In the genomic region with DNA sequence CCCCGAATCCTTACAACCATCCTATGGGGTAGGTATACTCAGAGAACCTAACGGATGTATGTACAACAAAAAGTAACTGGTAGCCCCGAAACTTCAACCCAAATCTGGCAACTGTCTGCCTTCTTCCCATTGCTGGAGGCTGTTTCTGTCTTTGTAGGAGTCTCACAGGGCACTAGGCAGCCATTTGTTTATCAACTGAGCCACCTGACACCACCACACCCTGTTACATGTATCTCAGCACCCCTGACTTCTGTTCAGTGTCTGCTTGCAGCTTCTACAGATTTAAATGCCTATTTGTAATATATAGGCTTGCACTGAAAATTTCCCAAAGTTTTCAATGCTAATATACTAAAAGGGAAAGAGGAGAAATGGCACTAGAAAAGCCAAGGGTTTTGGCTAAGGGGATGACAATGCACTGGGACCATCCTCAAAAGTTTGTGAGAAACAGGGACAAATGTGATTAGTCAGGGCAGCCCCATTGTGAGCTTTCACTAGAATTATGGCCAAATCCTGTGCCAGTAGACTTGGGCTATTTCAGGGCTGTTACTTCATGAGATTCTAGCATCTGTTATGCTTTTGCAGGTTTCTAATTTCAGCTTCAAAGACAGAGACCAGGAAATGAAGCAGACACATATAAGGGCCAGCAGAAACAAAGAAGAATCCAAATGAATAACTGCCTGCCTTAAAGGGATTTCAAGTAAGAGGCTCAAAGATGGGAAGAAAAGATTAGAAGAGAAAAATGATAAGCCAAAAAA, we compare ENCODE assay signal across 20 cellular contexts.
DNase-seq lines count a peak whose midpoint lies in the region; ATAC-seq, FAIRE-seq and TF ChIP-seq lines count a peak whose summit lies in the region.
"Had no signal": no experiment of that assay in that cellular context is flagged by ENCODE, and none has a peak within 500 bp of the region (broad histone marks: within the 10 kb centered on the region; RNA-seq: fewer than 3 reads in every experiment).

No MANE protein-coding gene starts in this region.

- H3K9me3 Mint-ChIP-seq in astrocyte (ENCODE audit: unreplicated experiment) (no peaks in the 10 kb centered on the region), HFFc6 (peaks cover 4% of the 10 kb centered on the region; the same call in 1 of the 2 replicates)
- H3K9me3 Mint-ChIP-seq in activated CD8-positive, alpha-beta memory T cell treated with anti-CD3 and anti-CD28 coated beads, Interleukin-2, amount 10 ng/mL, durations not matched to agents 7 days and 5 days (ENCODE audit: low read depth): no peaks in the 10 kb centered on the region

- peaks cover 13% of the 10 kb centered on the region for H3K4me1 ChIP-seq in BLaER1
- peaks cover 41% of the 10 kb centered on the region for H3K4me1 ChIP-seq in HUES6 (ENCODE audit: control insufficient read depth, insufficient read depth, low read length)
- no peaks in the 10 kb centered on the region for H3K4me1 ChIP-seq in astrocyte (ENCODE audit: insufficient read depth, low read length)
- H3K4me1 ChIP-seq in mucosa of descending colon (ENCODE audit: low read depth): peaks cover 15% of the 10 kb centered on the region
- H3K4me1 ChIP-seq: A549 had no signal

- FAIRE-seq in astrocyte (lab: Jason Lieb, UNC) (no peak), GM12892 (lab: Jason Lieb, UNC) (no peak)
- FAIRE-seq: A549, GM12891, urothelium cell line had no signal

- ATAC-seq in mucosa of descending colon (peak; percentile 68), HG03432 (IDR thresholded peaks at IDR 0.05; ENCODE audit: unreplicated experiment) (no peak)
- no peak for ATAC-seq in activated CD8-positive, alpha-beta memory T cell treated with anti-CD3 and anti-CD28 coated beads, Interleukin-2, amount 10 ng/mL, durations not matched to agents 7 days and 5 days
- ATAC-seq: A549, left cardiac atrium had no signal

- H3K27me3 Mint-ChIP-seq in astrocyte (ENCODE audit: low read depth, unreplicated experiment) (no peaks in the 10 kb centered on the region), HFFc6 (ENCODE audit: insufficient read depth) (peaks cover 7% of the 10 kb centered on the region; the same call in 1 of the 2 replicates)
- H3K27me3 Mint-ChIP-seq in activated CD8-positive, alpha-beta memory T cell treated with anti-CD3 and anti-CD28 coated beads, Interleukin-2, amount 10 ng/mL, durations not matched to agents 7 days and 5 days: peaks cover 33% of the 10 kb centered on the region

- no peak overlapping the region for H3K4me3 Mint-ChIP-seq in astrocyte (ENCODE audit: unreplicated experiment)
- no peak overlapping the region for H3K4me3 Mint-ChIP-seq in HFFc6
- no peak overlapping the region for H3K4me3 Mint-ChIP-seq in activated CD8-positive, alpha-beta memory T cell treated with anti-CD3 and anti-CD28 coated beads, Interleukin-2, amount 10 ng/mL, durations not matched to agents 7 days and 5 days
- H3K4me3 Mint-ChIP-seq: activated naive CD8-positive, alpha-beta T cell; CD4-positive, alpha-beta memory T cell had no signal

- DNase-seq in astrocyte (ENCODE audit: low read depth) (peak; percentile 14), mucosa of descending colon (peak in 1 of 3 donors; percentile 26), HFFc6 (no peak), GM12892 (ENCODE audit: insufficient read length) (no peak)
- no peak for DNase-seq in activated CD8-positive, alpha-beta memory T cell treated with anti-CD3 and anti-CD28 coated beads, Interleukin-2, amount 10 ng/mL, durations not matched to agents 7 days and 5 days
- DNase-seq: activated CD4-positive, alpha-beta T cell treated with anti-CD3 and anti-CD28 coated beads, Interleukin-2, amount 50 U/mL, for 4 hours; activated T-cell treated with anti-CD3 and anti-CD28 coated beads, Interleukin-2, amount 50 U/mL, for 48 hours; CD4-positive, alpha-beta memory T cell; GOT3; hippocampal formation; left cardiac atrium; NCI-H2029; stimulated activated naive CD4-positive, alpha-beta T cell treated with Interleukin-2 at 50 U/mL for 16 hours had no signal

- H3K9ac ChIP-seq in BLaER1: no peak overlapping the region
- no peak overlapping the region for H3K9ac ChIP-seq in HUES6 (ENCODE audit: low read length)
- H3K9ac ChIP-seq in astrocyte (ENCODE audit: low read length): no peak overlapping the region

- H3K27me3 ChIP-seq in BLaER1 (no peaks in the 10 kb centered on the region), HUES6 (ENCODE audit: control insufficient read depth, insufficient read depth, low read length) (no peaks in the 10 kb centered on the region), astrocyte (ENCODE audit: insufficient read depth, low read length) (peaks cover 4% of the 10 kb centered on the region)

- H3K4me1 Mint-ChIP-seq in astrocyte (ENCODE audit: low read depth, unreplicated experiment): peaks cover 11% of the 10 kb centered on the region
- no peaks in the 10 kb centered on the region for H3K4me1 Mint-ChIP-seq in HFFc6 (ENCODE audit: low read depth)
- H3K4me1 Mint-ChIP-seq in activated CD8-positive, alpha-beta memory T cell treated with anti-CD3 and anti-CD28 coated beads, Interleukin-2, amount 10 ng/mL, durations not matched to agents 7 days and 5 days: no peaks in the 10 kb centered on the region
- H3K4me1 Mint-ChIP-seq: CD4-positive, alpha-beta memory T cell had no signal

- H3K27ac Mint-ChIP-seq in astrocyte (ENCODE audit: unreplicated experiment) (no peak overlapping the region), HFFc6 (no peak overlapping the region)
- no peak overlapping the region for H3K27ac Mint-ChIP-seq in activated CD8-positive, alpha-beta memory T cell treated with anti-CD3 and anti-CD28 coated beads, Interleukin-2, amount 10 ng/mL, durations not matched to agents 7 days and 5 days
- H3K27ac Mint-ChIP-seq: activated naive CD8-positive, alpha-beta T cell; CD4-positive, alpha-beta memory T cell had no signal

- H3K79me2 ChIP-seq in astrocyte (ENCODE audit: insufficient read depth, low read length): no peaks in the 10 kb centered on the region

- H3K27ac ChIP-seq in BLaER1 (0 out of 2 replicates have a peak overlapping the region, but pooled peaks have one; percentile 3), HUES6 (ENCODE audit: low read depth, low read length) (peak overlapping the region; percentile 3; the same call in 1 of the 2 replicates), astrocyte (ENCODE audit: low read depth, low read length) (no peak overlapping the region)
- H3K27ac ChIP-seq: A549 had no signal

- H3K36me3 ChIP-seq in BLaER1 (no peaks in the 10 kb centered on the region), HUES6 (ENCODE audit: control insufficient read depth, insufficient read depth, low read length) (no peaks in the 10 kb centered on the region), astrocyte (ENCODE audit: insufficient read depth, low read length) (no peaks in the 10 kb centered on the region), mucosa of descending colon (ENCODE audit: low read depth) (no peaks in the 10 kb centered on the region)

- H3K4me3 ChIP-seq in BLaER1 (no peak overlapping the region), HUES6 (ENCODE audit: low read depth, low read length) (peak overlapping the region; percentile 2; the same call in 1 of the 2 replicates), astrocyte (ENCODE audit: insufficient read depth, low read depth, low read length) (no peak overlapping the region), mucosa of descending colon (no peak overlapping the region)
- H3K4me3 ChIP-seq: A549 had no signal

- H4K20me1 ChIP-seq in BLaER1: no peaks in the 10 kb centered on the region
- no peaks in the 10 kb centered on the region for H4K20me1 ChIP-seq in astrocyte (ENCODE audit: insufficient read depth, low read length)

- peak overlapping the region; percentile 47 for H3K4me2 ChIP-seq in BLaER1
- H3K4me2 ChIP-seq in astrocyte (ENCODE audit: low read length): no peak overlapping the region
- H3K4me2 ChIP-seq: A549 had no signal

- TF ChIP-seq POLR2A in GM12892 (IDR thresholded peaks at IDR 0.05; ENCODE audit: low read depth, low read length): no peak

- TF ChIP-seq CTCF in astrocyte (IDR thresholded peaks at IDR 0.05; ENCODE audit: insufficient read depth, low read depth, low read length) (no peak), mucosa of descending colon (IDR thresholded peaks at IDR 0.05) (no peak), HFFc6 (IDR thresholded peaks at IDR 0.05) (no peak)

- intact Hi-C loops in mucosa of descending colon (cut with DNase I, micrococcal nuclease): no loop called here

- no peak overlapping the region for H2AFZ ChIP-seq in astrocyte (ENCODE audit: low read depth, low read length)

- H3K36me3 Mint-ChIP-seq in astrocyte (ENCODE audit: low read depth, unreplicated experiment) (no peaks in the 10 kb centered on the region), HFFc6 (ENCODE audit: low read depth) (no peaks in the 10 kb centered on the region)
- H3K36me3 Mint-ChIP-seq in activated CD8-positive, alpha-beta memory T cell treated with anti-CD3 and anti-CD28 coated beads, Interleukin-2, amount 10 ng/mL, durations not matched to agents 7 days and 5 days: no peaks in the 10 kb centered on the region
- H3K36me3 Mint-ChIP-seq: activated naive CD8-positive, alpha-beta T cell; CD4-positive, alpha-beta memory T cell had no signal

- CTCF ChIA-PET in activated CD8-positive, alpha-beta memory T cell treated with anti-CD3 and anti-CD28 coated beads, Interleukin-2, amount 10 ng/mL, durations not matched to agents 7 days and 5 days (lab: Charles Lee): no interaction called here

- H3K9me3 ChIP-seq in BLaER1: no peaks in the 10 kb centered on the region
- no peaks in the 10 kb centered on the region for H3K9me3 ChIP-seq in HUES6 (ENCODE audit: control insufficient read depth, insufficient read depth, low read depth, low read length)
- no peaks in the 10 kb centered on the region for H3K9me3 ChIP-seq in astrocyte (ENCODE audit: insufficient read depth, low read depth, low read length)
- no peaks in the 10 kb centered on the region for H3K9me3 ChIP-seq in mucosa of descending colon
- H3K9me3 ChIP-seq: A549 had no signal
